ENCODE assay signal across 26 cellular contexts in genomic region chr4:74205559-74205958, GRCh38. TPM values are rescaled to one million over a fixed set of nuclear protein-coding genes. Genes with fewer than 3 reads are reported as not detected.
DNase-seq lines count a peak whose midpoint lies in the region; ATAC-seq, FAIRE-seq and TF ChIP-seq lines count a peak whose summit lies in the region.
"Had no signal": no experiment of that assay in that cellular context is flagged by ENCODE, and none has a peak within 500 bp of the region (broad histone marks: within the 10 kb centered on the region; RNA-seq: fewer than 3 reads in every experiment).

No MANE protein-coding gene starts in this region.

- H3K9me3 ChIP-seq in Caco-2 (no peaks in the 10 kb centered on the region), astrocyte (ENCODE audit: insufficient read depth, low read depth, low read length) (no peaks in the 10 kb centered on the region)
- H3K9me3 ChIP-seq: body of pancreas, psoas muscle, suprapubic skin had no signal

- no peak overlapping the region for H2AFZ ChIP-seq in astrocyte (ENCODE audit: low read depth, low read length)

- H3K36me3 Mint-ChIP-seq in Caco-2 (ENCODE audit: insufficient read depth, unreplicated experiment) (peaks cover 6% of the 10 kb centered on the region), astrocyte (ENCODE audit: low read depth, unreplicated experiment) (peaks cover 8% of the 10 kb centered on the region), natural killer cell (no peaks in the 10 kb centered on the region)
- peaks cover 3% of the 10 kb centered on the region for H3K36me3 Mint-ChIP-seq in activated naive CD4-positive, alpha-beta T cell treated with anti-CD3 and anti-CD28 coated beads, Interleukin-2, amount 10 ng/mL, durations not matched to agents 7 days and 5 days

- TF ChIP-seq CTCF in Caco-2 (IDR thresholded peaks at IDR 0.05; ENCODE audit: insufficient read depth in 1 of 2, low read depth in 1 of 2, low read length in 1 of 2, severe bottlenecking in 1 of 2, unreplicated experiment in 1 of 2) (no peak), astrocyte (IDR thresholded peaks at IDR 0.05; ENCODE audit: insufficient read depth, low read depth, low read length) (no peak), natural killer cell (IDR thresholded peaks at IDR 0.05) (no peak)

- H3K9ac ChIP-seq in astrocyte (ENCODE audit: low read length) = peak overlapping the region; percentile 45

- H4K20me1 ChIP-seq in astrocyte (ENCODE audit: insufficient read depth, low read length) = no peaks in the 10 kb centered on the region

- no peak for DNase-seq in Caco-2
- DNase-seq in astrocyte (ENCODE audit: low read depth) = no peak
- no peak for DNase-seq in natural killer cell
- DNase-seq in activated naive CD4-positive, alpha-beta T cell treated with anti-CD3 and anti-CD28 coated beads, Interleukin-2, amount 10 ng/mL, durations not matched to agents 7 days and 5 days = no peak
- no peak for DNase-seq in DMS153 (lab: John Stamatoyannopoulos, UW)
- DNase-seq in NOMO-1 treated with DMSO at 0.1 percent for 48 hours (lab: John Stamatoyannopoulos, UW; ENCODE audit: unreplicated experiment) = no peak
- DNase-seq: activated CD8-positive, alpha-beta T cell treated with anti-CD3 and anti-CD28 coated beads for 36 hours; activated T-cell treated with anti-CD3 and anti-CD28 coated beads, Interleukin-2, amount 50 U/mL, for 4 hours; CD4-positive, alpha-beta T cell; cortex of kidney; DND-41; NCI-H2171; NCI-H526 treated with DMSO at 0.1 percent for 48 hours; psoas muscle; SHP77; spleen; stimulated activated CD8-positive, alpha-beta memory T cell treated with anti-CD3 and anti-CD28 coated beads, Interleukin-4, amount 100 ng/mL, for 48 hours; T-helper 1 cell had no signal

- H3K27me3 ChIP-seq in Caco-2 (replicated peaks; ENCODE audit: control insufficient read depth, insufficient read depth, low read length) = no peaks in the 10 kb centered on the region
- no peaks in the 10 kb centered on the region for H3K27me3 ChIP-seq in astrocyte (ENCODE audit: insufficient read depth, low read length)
- H3K27me3 ChIP-seq: body of pancreas, spleen, suprapubic skin had no signal

- H3K79me2 ChIP-seq in astrocyte (ENCODE audit: insufficient read depth, low read length) = no peaks in the 10 kb centered on the region

- H3K4me3 ChIP-seq in Caco-2 (ENCODE audit: low read depth, low read length) = no peak overlapping the region
- H3K4me3 ChIP-seq in astrocyte (ENCODE audit: insufficient read depth, low read depth, low read length) = no peak overlapping the region
- H3K4me3 ChIP-seq: body of pancreas, psoas muscle, suprapubic skin had no signal

- H3K9me3 Mint-ChIP-seq in Caco-2 (ENCODE audit: unreplicated experiment) (no peaks in the 10 kb centered on the region), astrocyte (ENCODE audit: unreplicated experiment) (peaks cover 6% of the 10 kb centered on the region), natural killer cell (no peaks in the 10 kb centered on the region)
- no peaks in the 10 kb centered on the region for H3K9me3 Mint-ChIP-seq in activated naive CD4-positive, alpha-beta T cell treated with anti-CD3 and anti-CD28 coated beads, Interleukin-2, amount 10 ng/mL, durations not matched to agents 7 days and 5 days
- H3K9me3 Mint-ChIP-seq: activated CD8-positive, alpha-beta T cell treated with anti-CD3 and anti-CD28 coated beads for 36 hours; activated naive CD4-positive, alpha-beta T cell treated with anti-CD3 and anti-CD28 coated beads, Interleukin-2, amount 50 U/mL, for 72 hours; activated T-cell treated with anti-CD3 and anti-CD28 coated beads, Interleukin-2, amount 50 U/mL, for 4 hours; CD4-positive, alpha-beta T cell; neural crest cell had no signal

- CTCF ChIA-PET in Caco-2 (lab: Charles Lee) = interaction anchor here (0.6 to 1.2 kb wide), 2 partner anchors 23 to 71 kb away, joined by 3 to 5 read pairs; no protein-coding TSS in a partner anchor
- CTCF ChIA-PET in activated naive CD4-positive, alpha-beta T cell treated with anti-CD3 and anti-CD28 coated beads, Interleukin-2, amount 10 ng/mL, durations not matched to agents 7 days and 5 days (lab: Charles Lee) = interaction anchor here (0.7 to 1.6 kb wide), 6 partner anchors 12 to 101 kb away, joined by 3 to 5 read pairs (median 4); no protein-coding TSS in a partner anchor

- peak; percentile 3 for ATAC-seq in HG03342 (IDR thresholded peaks at IDR 0.05; ENCODE audit: unreplicated experiment)
- peak; percentile 61 to 77 (median 64) for ATAC-seq in natural killer cell
- ATAC-seq in GM18909 (IDR thresholded peaks at IDR 0.05; ENCODE audit: poor library complexity, unreplicated experiment) = no peak
- ATAC-seq: activated CD8-positive, alpha-beta T cell treated with anti-CD3 and anti-CD28 coated beads for 36 hours; activated naive CD4-positive, alpha-beta T cell treated with anti-CD3 and anti-CD28 coated beads, Interleukin-2, amount 50 U/mL, for 72 hours; activated T-cell treated with anti-CD3 and anti-CD28 coated beads, Interleukin-2, amount 50 U/mL, for 4 hours; body of pancreas; psoas muscle had no signal

- no peak for FAIRE-seq in astrocyte (lab: Jason Lieb, UNC)
- FAIRE-seq: HTR-8/SVneo had no signal

- H3K4me2 ChIP-seq in astrocyte (ENCODE audit: low read length) = peak overlapping the region; percentile 61

- H3K27me3 Mint-ChIP-seq in Caco-2 (ENCODE audit: insufficient read depth, unreplicated experiment) = no peaks in the 10 kb centered on the region
- no peaks in the 10 kb centered on the region for H3K27me3 Mint-ChIP-seq in astrocyte (ENCODE audit: low read depth, unreplicated experiment)
- no peaks in the 10 kb centered on the region for H3K27me3 Mint-ChIP-seq in natural killer cell (ENCODE audit: low read depth in 2 of 2)
- no peaks in the 10 kb centered on the region for H3K27me3 Mint-ChIP-seq in activated naive CD4-positive, alpha-beta T cell treated with anti-CD3 and anti-CD28 coated beads, Interleukin-2, amount 10 ng/mL, durations not matched to agents 7 days and 5 days
- H3K27me3 Mint-ChIP-seq: activated CD8-positive, alpha-beta T cell treated with anti-CD3 and anti-CD28 coated beads for 36 hours; CD4-positive, alpha-beta T cell had no signal

- no peaks in the 10 kb centered on the region for H3K36me3 ChIP-seq in Caco-2 (ENCODE audit: control insufficient read depth, insufficient read depth, low read length)
- no peaks in the 10 kb centered on the region for H3K36me3 ChIP-seq in astrocyte (ENCODE audit: insufficient read depth, low read length)

- H3K4me1 ChIP-seq in Caco-2 = peaks cover 70% of the 10 kb centered on the region
- peaks cover 32% of the 10 kb centered on the region for H3K4me1 ChIP-seq in astrocyte (ENCODE audit: insufficient read depth, low read length)
- H3K4me1 ChIP-seq: psoas muscle, suprapubic skin had no signal

- H3K27ac Mint-ChIP-seq in Caco-2 (ENCODE audit: unreplicated experiment) = peak overlapping the region; percentile 76
- peak overlapping the region; percentile 98 for H3K27ac Mint-ChIP-seq in astrocyte (ENCODE audit: unreplicated experiment)
- H3K27ac Mint-ChIP-seq in natural killer cell = peak overlapping the region; percentile 77 to 80
- no peak overlapping the region for H3K27ac Mint-ChIP-seq in activated naive CD4-positive, alpha-beta T cell treated with anti-CD3 and anti-CD28 coated beads, Interleukin-2, amount 10 ng/mL, durations not matched to agents 7 days and 5 days
- H3K27ac Mint-ChIP-seq: CD4-positive, alpha-beta T cell had no signal

- POLR2A ChIA-PET in Caco-2 (lab: Charles Lee) = no interaction called here

- BruUV-seq in Caco-2 (replicated peaks; lab: Mats Ljungman, UMichigan) = no TSS peak

- H3K4me3 Mint-ChIP-seq in Caco-2 (ENCODE audit: unreplicated experiment) (peak overlapping the region; percentile 51), astrocyte (ENCODE audit: unreplicated experiment) (no peak overlapping the region), natural killer cell (peak overlapping the region; percentile 67)
- no peak overlapping the region for H3K4me3 Mint-ChIP-seq in activated naive CD4-positive, alpha-beta T cell treated with anti-CD3 and anti-CD28 coated beads, Interleukin-2, amount 10 ng/mL, durations not matched to agents 7 days and 5 days
- H3K4me3 Mint-ChIP-seq: activated CD8-positive, alpha-beta T cell treated with anti-CD3 and anti-CD28 coated beads for 36 hours; activated T-cell treated with anti-CD3 and anti-CD28 coated beads, Interleukin-2, amount 50 U/mL, for 4 hours; CD4-positive, alpha-beta T cell; neural crest cell had no signal

- peak overlapping the region; percentile 81 for H3K27ac ChIP-seq in astrocyte (ENCODE audit: low read depth, low read length)
- H3K27ac ChIP-seq: psoas muscle, suprapubic skin, VCaP had no signal

- intact Hi-C loops in Caco-2 (cut with micrococcal nuclease; ENCODE audit: unreplicated experiment) (no loop called here), natural killer cell (cut with micrococcal nuclease) (no loop called here)

- H3K4me1 Mint-ChIP-seq in Caco-2 (ENCODE audit: low read depth, unreplicated experiment) (peaks cover 46% of the 10 kb centered on the region), astrocyte (ENCODE audit: low read depth, unreplicated experiment) (peaks cover 73% of the 10 kb centered on the region), natural killer cell (peaks cover 17 to 18% of the 10 kb centered on the region in 2 donors)
- peaks cover 12% of the 10 kb centered on the region for H3K4me1 Mint-ChIP-seq in activated naive CD4-positive, alpha-beta T cell treated with anti-CD3 and anti-CD28 coated beads, Interleukin-2, amount 10 ng/mL, durations not matched to agents 7 days and 5 days
- H3K4me1 Mint-ChIP-seq: neural crest cell had no signal

RNA-seq across cellular contexts. Expression of gene MTHFD2L, which starts 47.6 kb away (rescaled TPM):
- total RNA-seq in Caco-2 (2022) (11.0 and 11.6 TPM in 2 replicates), astrocyte (10.6 and 12.4 TPM in 2 replicates), natural killer cell (10 to 100 TPM in 2 of 3 donors, 1 to 10 TPM in 1; 9.5 to 11.7 (median 10.4) TPM)

Comparison
In these comparisons a context has a peak if more than half of its experiments do, and no peak if none do; other contexts are left out.
1. H3K4me3 Mint-ChIP-seq: peak in Caco-2 (single experiment) and natural killer cell (single experiment); none in astrocyte (single experiment) and activated naive CD4-positive, alpha-beta T cell treated with anti-CD3 and anti-CD28 coated beads, Interleukin-2, amount 10 ng/mL, durations not matched to agents 7 days and 5 days (single experiment).